ENCODE assay signal across 8 cellular contexts in the genomic region with DNA sequence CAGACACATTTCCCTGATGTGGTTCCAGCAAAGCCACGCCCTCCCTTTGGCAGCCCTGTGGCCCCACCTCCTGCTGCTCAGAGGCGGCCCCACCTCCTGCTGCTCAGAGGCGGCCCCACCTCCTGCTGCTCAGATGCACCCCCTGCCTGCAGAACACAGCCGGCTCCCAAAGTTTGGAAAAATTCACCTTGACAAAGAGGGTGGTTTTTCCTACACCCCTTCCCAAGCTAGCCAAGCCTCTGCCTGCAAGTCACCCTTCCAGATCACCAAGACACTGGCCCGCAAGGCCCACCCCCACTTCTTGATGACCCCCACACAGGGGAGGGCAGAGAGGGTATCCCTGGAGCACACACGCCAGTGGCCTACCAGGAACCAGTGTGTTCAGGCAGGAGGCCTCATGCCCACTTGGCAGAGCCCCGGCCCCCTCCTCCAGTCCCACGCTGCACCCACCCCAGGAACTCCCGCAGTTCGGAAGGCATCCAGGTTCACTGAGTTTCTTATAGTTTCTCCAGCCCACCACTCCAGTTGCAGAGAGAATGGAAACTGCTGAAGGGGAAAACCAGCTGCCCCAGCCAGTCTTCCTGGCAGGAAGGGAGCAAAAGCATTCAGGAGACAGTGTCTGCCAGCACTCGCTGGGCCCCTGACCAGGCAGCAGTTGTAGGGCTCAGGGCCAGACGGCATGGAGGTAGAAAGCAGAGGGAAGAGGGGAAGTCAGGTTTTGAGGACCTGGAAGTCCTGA. TPM values are rescaled to one million over a fixed set of nuclear protein-coding genes. Genes with fewer than 3 reads are reported as not detected.
DNase-seq lines count a peak whose midpoint lies in the region; ATAC-seq and TF ChIP-seq lines count a peak whose summit lies in the region.

No MANE protein-coding gene starts in this region.

- H3K36me3 ChIP-seq in prostate gland: no peaks in the 10 kb centered on the region
- H3K36me3 ChIP-seq in upper lobe of right lung: peaks cover 6% of the 10 kb centered on the region

- ATAC-seq in upper lobe of right lung: peak; percentile 90

- peak overlapping the region; percentile 48 to 55 for H3K27ac ChIP-seq in prostate gland
- H3K27ac ChIP-seq in upper lobe of right lung: no peak overlapping the region

- no peaks in the 10 kb centered on the region for H3K9me3 ChIP-seq in prostate gland
- no peaks in the 10 kb centered on the region for H3K9me3 ChIP-seq in upper lobe of right lung

- in situ Hi-C loops in SK-MEL-5 (cut with HindIII; ENCODE audit: low pct_unique_long_range_greater_than_20kb, low sequenced_read_pairs): no loop called here

- H3K4me3 ChIP-seq in prostate gland (no peak overlapping the region), upper lobe of right lung (no peak overlapping the region)

- H3K27me3 ChIP-seq in prostate gland (replicated peaks; ENCODE audit: insufficient read depth) (no peaks in the 10 kb centered on the region), upper lobe of right lung (peaks cover 7% of the 10 kb centered on the region)

- intact Hi-C loops in prostate gland (cut with DNase I) (loop anchor here (5.0 to 10.0 kb wide), 3 partner anchors 270 to 430 kb away; a partner anchor contains a TSS), upper lobe of right lung (cut with DNase I) (loop anchor here (10.0 kb wide), 1 partner anchor 277 kb away; no protein-coding TSS in a partner anchor)

- no peaks in the 10 kb centered on the region for H3K4me1 ChIP-seq in prostate gland (replicated peaks)
- peaks cover 27% of the 10 kb centered on the region for H3K4me1 ChIP-seq in upper lobe of right lung

- DNase-seq in Daoy (ENCODE audit: low read depth): peak; percentile 90
- peak; percentile 64 for DNase-seq in HK-2 (ENCODE audit: unreplicated experiment)
- peak; percentile 86 for DNase-seq in SK-MEL-5 (ENCODE audit: low read depth, low spot score)
- DNase-seq in activated naive CD4-positive, alpha-beta T cell treated with Interleukin-2 at 50 U/mL for 16 hours: peak; percentile 82
- peak; percentile 90 for DNase-seq in glomerular visceral epithelial cell (ENCODE audit: extremely low spot score)
- peak; percentile 81 for DNase-seq in prostate gland (ENCODE audit: low spot score)
- DNase-seq in upper lobe of right lung: peak; percentile 91
- DNase-seq in NCI-H2081 treated with DMSO at 0.1 percent for 48 hours (lab: John Stamatoyannopoulos, UW): no peak

- WGBS in prostate gland: 14% methylated on average over 12 of the region's 12 CpGs

- no peak for TF ChIP-seq POLR2A in prostate gland (IDR thresholded peaks at IDR 0.05)

- TF ChIP-seq CTCF in prostate gland (IDR thresholded peaks at IDR 0.05) (peak; percentile 18 to 79 (median 60)), upper lobe of right lung (IDR thresholded peaks at IDR 0.05) (peak; percentile 62)

RNA-seq across cellular contexts. Expression of a gene that starts 2.3 kb away (rescaled TPM):
- total RNA-seq in Daoy (2014; rRNA removed; shearing (Covaris generic)): 5.6 and 6.6 TPM in 2 replicates
- total RNA-seq in SK-MEL-5 (2014; rRNA removed; shearing (Covaris generic)): 3.5 TPM in 2 replicates
- 10.9 and 11.5 TPM in 2 replicates for polyA plus RNA-seq in SK-MEL-5 (2015; cell fraction: cytosol; rRNA removed)
- 8.0 and 12.2 TPM in 2 replicates for polyA plus RNA-seq in SK-MEL-5 (2015; cell fraction: nucleus; rRNA removed)
- 1 to 10 TPM; 2.7 to 5.6 TPM for total RNA-seq in prostate gland
- 4.6 TPM for total RNA-seq in upper lobe of right lung

RNA-seq across cellular contexts. Expression of a gene that starts 15.6 kb away (rescaled TPM):
- total RNA-seq in Daoy (2014; rRNA removed; shearing (Covaris generic)): 13.9 and 14.9 TPM in 2 replicates
- 40.3 and 41.4 TPM in 2 replicates for total RNA-seq in SK-MEL-5 (2014; rRNA removed; shearing (Covaris generic))
- 119 and 129 TPM in 2 replicates for polyA plus RNA-seq in SK-MEL-5 (2015; cell fraction: cytosol; rRNA removed)
- polyA plus RNA-seq in SK-MEL-5 (2015; cell fraction: nucleus; rRNA removed): 157 and 182 TPM in 2 replicates
- total RNA-seq in prostate gland: 100 to 1,000 TPM in 1 of 2 donors, 10 to 100 TPM in 1; 63.1 to 263 TPM
- 168 TPM for total RNA-seq in upper lobe of right lung
